19 cellular contexts compared by ENCODE assay signal in genomic region chr18:28823506-28824182, GRCh38.
"Had no signal": no experiment of that assay in that cellular context is flagged by ENCODE, and none has a peak within 500 bp of the region (broad histone marks: within the 10 kb centered on the region; RNA-seq: fewer than 3 reads in every experiment).

No MANE protein-coding gene starts in this region.

- H3K4me3 Mint-ChIP-seq: activated CD4-positive, alpha-beta memory T cell treated with anti-CD3 and anti-CD28 coated beads, Interleukin-2, amount 10 ng/mL, durations not matched to agents 7 days and 5 days; activated T-cell treated with anti-CD3 and anti-CD28 coated beads, Interleukin-2, amount 50 U/mL, for 4 hours; nephron; WTC11 had no signal

- ATAC-seq: activated T-cell treated with anti-CD3 and anti-CD28 coated beads, Interleukin-2, amount 50 U/mL, for 4 hours; right cardiac atrium; stimulated activated naive CD8-positive, alpha-beta T cell treated with anti-CD3 and anti-CD28 coated beads, Interleukin-15, Interleukin-2, amounts not matched to agents 100 U/mL and 50 U/mL, for 24 hours; WTC11 had no signal

- DNase-seq: activated CD4-positive, alpha-beta memory T cell treated with anti-CD3 and anti-CD28 coated beads, Interleukin-2, amount 10 ng/mL, durations not matched to agents 7 days and 5 days; activated CD4-positive, alpha-beta T cell treated with anti-CD3 and anti-CD28 coated beads for 4 hours; activated effector memory CD4-positive, alpha-beta T cell treated with Interleukin-2 at 50 U/mL for 16 hours; activated naive CD4-positive, alpha-beta T cell treated with anti-CD3 and anti-CD28 coated beads, Interleukin-2, amount 50 U/mL, for 16 hours; activated T-cell treated with anti-CD3 and anti-CD28 coated beads, Interleukin-2, amount 50 U/mL, for 4 hours; caudate nucleus; colonic mucosa; effector CD4-positive, alpha-beta T cell; head of caudate nucleus; right cardiac atrium; small intestine; stimulated activated naive CD8-positive, alpha-beta T cell treated with anti-CD3 and anti-CD28 coated beads, Interleukin-15, Interleukin-2, amounts not matched to agents 100 U/mL and 50 U/mL, for 24 hours; T-helper 2 cell; trophoblast cell had no signal

- H3K27ac ChIP-seq: colonic mucosa, prostate gland, suprapubic skin had no signal

- H3K4me3 ChIP-seq: colonic mucosa, prostate gland, suprapubic skin had no signal

- H3K4me1 Mint-ChIP-seq: activated CD4-positive, alpha-beta memory T cell treated with anti-CD3 and anti-CD28 coated beads, Interleukin-2, amount 10 ng/mL, durations not matched to agents 7 days and 5 days; nephron had no signal

- H3K4me1 ChIP-seq: colonic mucosa, prostate gland, suprapubic skin had no signal

- H3K36me3 Mint-ChIP-seq: WTC11 had no signal

- H3K36me3 ChIP-seq: colonic mucosa, prostate gland, suprapubic skin had no signal

- H3K9me3 ChIP-seq: colonic mucosa, prostate gland, suprapubic skin had no signal

- H3K27ac Mint-ChIP-seq: activated CD4-positive, alpha-beta memory T cell treated with anti-CD3 and anti-CD28 coated beads, Interleukin-2, amount 10 ng/mL, durations not matched to agents 7 days and 5 days; nephron; WTC11 had no signal

- H3K27me3 ChIP-seq: colonic mucosa, suprapubic skin had no signal

- FAIRE-seq: frontal cortex, small intestine had no signal

- H3K27me3 Mint-ChIP-seq: activated CD4-positive, alpha-beta memory T cell treated with anti-CD3 and anti-CD28 coated beads, Interleukin-2, amount 10 ng/mL, durations not matched to agents 7 days and 5 days had no signal

- H3K9me3 Mint-ChIP-seq: nephron had no signal
